In genomic region chr4:16231570-16232252, GRCh38 we compare ENCODE assay signal across 13 cellular contexts. TPM values are rescaled to one million over a fixed set of nuclear protein-coding genes. Genes with fewer than 3 reads are reported as not detected.
A peak's percentile ranks its signal among the peaks of the same experiment; 100 is the strongest.
DNase-seq lines count a peak whose midpoint lies in the region; ATAC-seq and TF ChIP-seq lines count a peak whose summit lies in the region.
"Had no signal": no experiment of that assay in that cellular context is flagged by ENCODE, and none has a peak within 500 bp of the region (broad histone marks: within the 10 kb centered on the region; RNA-seq: fewer than 3 reads in every experiment).

No MANE protein-coding gene starts in this region.

- POLR2A ChIA-PET in activated CD8-positive, alpha-beta T cell treated with anti-CD3 and anti-CD28 coated beads for 36 hours (lab: Charles Lee), result no interaction called here
- POLR2A ChIA-PET in activated CD8-positive, alpha-beta T cell treated with anti-CD3 and anti-CD28 coated beads, Interleukin-2, amount 10 ng/mL, durations not matched to agents 7 days and 5 days (lab: Charles Lee), result no interaction called here
- POLR2A ChIA-PET in WTC11 (lab: Charles Lee), result no interaction called here

- H3K4me3 ChIP-seq in fibroblast of the aortic adventitia (ENCODE audit: low read depth, low read length) (peak overlapping the region; percentile 8), subcutaneous abdominal adipose tissue (ENCODE audit: low read depth in 1 of 5, low read length in 5 of 5) (peak overlapping the region in 2 of 5 donors; percentile 4 to 49)
- H3K4me3 ChIP-seq: cardiac muscle cell, gastroesophageal sphincter had no signal

- H3K4me1 Mint-ChIP-seq in activated CD8-positive, alpha-beta T cell treated with anti-CD3 and anti-CD28 coated beads for 36 hours (ENCODE audit: low read depth), result peaks cover 40% of the 10 kb centered on the region
- peaks cover 23% of the 10 kb centered on the region for H3K4me1 Mint-ChIP-seq in activated CD8-positive, alpha-beta T cell treated with anti-CD3 and anti-CD28 coated beads, Interleukin-2, amount 10 ng/mL, durations not matched to agents 7 days and 5 days (ENCODE audit: low read depth)
- peaks cover 29% of the 10 kb centered on the region for H3K4me1 Mint-ChIP-seq in WTC11

- peaks cover 3% of the 10 kb centered on the region for H3K36me3 Mint-ChIP-seq in activated CD8-positive, alpha-beta T cell treated with anti-CD3 and anti-CD28 coated beads for 36 hours (ENCODE audit: low read depth)
- H3K36me3 Mint-ChIP-seq in activated CD8-positive, alpha-beta T cell treated with anti-CD3 and anti-CD28 coated beads, Interleukin-2, amount 10 ng/mL, durations not matched to agents 7 days and 5 days (ENCODE audit: low read depth), result no peaks in the 10 kb centered on the region
- H3K36me3 Mint-ChIP-seq in WTC11, result no peaks in the 10 kb centered on the region
- H3K36me3 Mint-ChIP-seq: memory B cell had no signal

- no peaks in the 10 kb centered on the region for H3K36me3 ChIP-seq in subcutaneous abdominal adipose tissue (ENCODE audit: control insufficient read depth in 5 of 5, insufficient read depth in 5 of 5, low read length in 5 of 5)
- H3K36me3 ChIP-seq: cardiac muscle cell, gastroesophageal sphincter had no signal

- H3K27ac ChIP-seq in subcutaneous abdominal adipose tissue (ENCODE audit: low read depth, low read length), result peak overlapping the region; percentile 22
- H3K27ac ChIP-seq: cardiac muscle cell had no signal

- CTCF ChIA-PET in activated CD8-positive, alpha-beta T cell treated with anti-CD3 and anti-CD28 coated beads for 36 hours (lab: Charles Lee), result interaction anchor here (1.2 kb wide), 1 partner anchor 33 kb away, joined by 3 read pairs; no protein-coding TSS in a partner anchor
- CTCF ChIA-PET in activated CD8-positive, alpha-beta T cell treated with anti-CD3 and anti-CD28 coated beads, Interleukin-2, amount 10 ng/mL, durations not matched to agents 7 days and 5 days (lab: Charles Lee), result interaction anchor here (0.6 to 1.4 kb wide), 3 partner anchors 26 to 170 kb away, joined by 3 read pairs; no protein-coding TSS in a partner anchor
- CTCF ChIA-PET in WTC11 (lab: Charles Lee), result no interaction called here

- DNase-seq in activated CD8-positive, alpha-beta T cell treated with anti-CD3 and anti-CD28 coated beads for 36 hours, result no peak
- DNase-seq in activated CD8-positive, alpha-beta T cell treated with anti-CD3 and anti-CD28 coated beads, Interleukin-2, amount 10 ng/mL, durations not matched to agents 7 days and 5 days, result no peak
- DNase-seq in WTC11 (ENCODE audit: low spot score), result no peak
- peak; percentile 48 for DNase-seq in fibroblast of the aortic adventitia (ENCODE audit: low read depth)
- no peak for DNase-seq in GOT3 (lab: John Stamatoyannopoulos, UW)
- DNase-seq: ACHN; NK-92 treated with Interleukin-12 subunit alpha and Interleukin-12 subunit beta, amount 100 ng/mL, for 24 hours had no signal

- H3K27me3 ChIP-seq in subcutaneous abdominal adipose tissue (ENCODE audit: control insufficient read depth in 5 of 5, insufficient read depth in 4 of 5, low read length in 5 of 5), result no peaks in the 10 kb centered on the region
- H3K27me3 ChIP-seq: cardiac muscle cell, gastroesophageal sphincter had no signal

- no peaks in the 10 kb centered on the region for H3K9me3 ChIP-seq in subcutaneous abdominal adipose tissue (ENCODE audit: control insufficient read depth in 5 of 5, low read length in 5 of 5)
- H3K9me3 ChIP-seq: gastroesophageal sphincter had no signal

- peak overlapping the region; percentile 83 for H3K27ac Mint-ChIP-seq in activated CD8-positive, alpha-beta T cell treated with anti-CD3 and anti-CD28 coated beads for 36 hours
- H3K27ac Mint-ChIP-seq in activated CD8-positive, alpha-beta T cell treated with anti-CD3 and anti-CD28 coated beads, Interleukin-2, amount 10 ng/mL, durations not matched to agents 7 days and 5 days, result no peak overlapping the region
- H3K27ac Mint-ChIP-seq in WTC11, result peak overlapping the region; percentile 72
- H3K27ac Mint-ChIP-seq: memory B cell had no signal

- TF ChIP-seq CTCF in activated CD8-positive, alpha-beta T cell treated with anti-CD3 and anti-CD28 coated beads for 36 hours (IDR thresholded peaks at IDR 0.05), result no peak
- TF ChIP-seq CTCF in WTC11 (IDR thresholded peaks at IDR 0.05), result no peak
- TF ChIP-seq CTCF in fibroblast of the aortic adventitia (IDR thresholded peaks at IDR 0.05; ENCODE audit: insufficient read depth, low read length), result no peak

- no peak for ATAC-seq in activated CD8-positive, alpha-beta T cell treated with anti-CD3 and anti-CD28 coated beads for 36 hours
- ATAC-seq in activated CD8-positive, alpha-beta T cell treated with anti-CD3 and anti-CD28 coated beads, Interleukin-2, amount 10 ng/mL, durations not matched to agents 7 days and 5 days, result no peak
- ATAC-seq in WTC11 (no peak), HG02870 (IDR thresholded peaks at IDR 0.05; ENCODE audit: unreplicated experiment) (no peak), GM21529 (IDR thresholded peaks at IDR 0.05; ENCODE audit: unreplicated experiment) (no peak)
- ATAC-seq: gastroesophageal sphincter had no signal

- intact Hi-C loops in activated CD8-positive, alpha-beta T cell treated with anti-CD3 and anti-CD28 coated beads for 36 hours (cut with micrococcal nuclease), result no loop called here

- H3K27me3 Mint-ChIP-seq in activated CD8-positive, alpha-beta T cell treated with anti-CD3 and anti-CD28 coated beads for 36 hours, result no peaks in the 10 kb centered on the region
- peaks cover 3% of the 10 kb centered on the region for H3K27me3 Mint-ChIP-seq in activated CD8-positive, alpha-beta T cell treated with anti-CD3 and anti-CD28 coated beads, Interleukin-2, amount 10 ng/mL, durations not matched to agents 7 days and 5 days (ENCODE audit: low read depth)
- H3K27me3 Mint-ChIP-seq in WTC11 (ENCODE audit: low read depth), result no peaks in the 10 kb centered on the region
- H3K27me3 Mint-ChIP-seq: memory B cell had no signal

- H3K9ac ChIP-seq in subcutaneous abdominal adipose tissue (ENCODE audit: low read length in 5 of 5), result peak overlapping the region in 4 of 5 donors; percentile 2 to 48 (median 32)

- H3K4me3 Mint-ChIP-seq in activated CD8-positive, alpha-beta T cell treated with anti-CD3 and anti-CD28 coated beads for 36 hours, result peak overlapping the region; percentile 43
- H3K4me3 Mint-ChIP-seq in activated CD8-positive, alpha-beta T cell treated with anti-CD3 and anti-CD28 coated beads, Interleukin-2, amount 10 ng/mL, durations not matched to agents 7 days and 5 days, result no peak overlapping the region
- H3K4me3 Mint-ChIP-seq in WTC11, result no peak overlapping the region
- H3K4me3 Mint-ChIP-seq: memory B cell had no signal

- H3K4me1 ChIP-seq in subcutaneous abdominal adipose tissue (ENCODE audit: control insufficient read depth in 5 of 5, insufficient read depth in 5 of 5, low read length in 5 of 5), result peaks cover 2 to 28% (median 27%) of the 10 kb centered on the region in 5 donors

- no peaks in the 10 kb centered on the region for H3K9me3 Mint-ChIP-seq in activated CD8-positive, alpha-beta T cell treated with anti-CD3 and anti-CD28 coated beads for 36 hours
- no peaks in the 10 kb centered on the region for H3K9me3 Mint-ChIP-seq in activated CD8-positive, alpha-beta T cell treated with anti-CD3 and anti-CD28 coated beads, Interleukin-2, amount 10 ng/mL, durations not matched to agents 7 days and 5 days (ENCODE audit: insufficient read depth)
- no peaks in the 10 kb centered on the region for H3K9me3 Mint-ChIP-seq in WTC11
- H3K9me3 Mint-ChIP-seq: memory B cell had no signal

TF ChIP-seq in WTC11, 78 proteins besides CTCF, POLR2A, EP300 and RAD21 (continues in another document):
- TF ChIP-seq MLX (CRISPR knock-in tag; IDR thresholded peaks at IDR 0.05) (no peak), USF1 (CRISPR knock-in tag; IDR thresholded peaks at IDR 0.05) (no peak)

RNA-seq across cellular contexts. Expression of gene TAPT1, which starts 5.4 kb away (rescaled TPM):
- total RNA-seq in activated CD8-positive, alpha-beta T cell treated with anti-CD3 and anti-CD28 coated beads for 36 hours, result 10 to 100 TPM; 34.2 to 35.5 TPM
- 10 to 100 TPM; 31.9 to 34.3 TPM for total RNA-seq in activated CD8-positive, alpha-beta T cell treated with anti-CD3 and anti-CD28 coated beads, Interleukin-2, amount 10 ng/mL, durations not matched to agents 7 days and 5 days
- 10.4 to 12.4 TPM (median 10.6 TPM) in 3 replicates for total RNA-seq in WTC11 (2021)
- 11.5 and 21.1 TPM in 2 replicates for total RNA-seq in fibroblast of the aortic adventitia (ENCODE audit: low replicate concordance)
